ENCODE assay signal across 20 cellular contexts in the genomic region with DNA sequence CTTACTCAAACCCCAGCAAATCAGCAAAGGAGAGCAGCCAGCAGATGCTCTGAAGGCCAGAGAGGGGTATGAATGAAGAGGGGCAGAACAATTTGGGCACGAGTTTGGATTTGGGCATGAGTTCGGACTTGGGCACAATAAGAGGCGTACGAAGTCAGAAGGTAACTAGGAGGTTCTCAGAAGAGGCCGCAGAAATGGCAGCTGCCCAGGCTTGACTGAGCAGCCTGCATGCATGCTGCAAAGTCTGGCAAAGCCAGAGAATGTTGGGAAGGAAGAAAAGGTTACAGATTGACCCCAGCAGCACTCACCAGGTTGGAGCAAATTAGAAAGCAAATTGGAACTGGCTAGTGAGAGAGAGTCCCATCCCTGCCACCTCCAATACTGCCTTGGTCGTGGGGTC.
"Had no signal": no experiment of that assay in that cellular context is flagged by ENCODE, and none has a peak within 500 bp of the region (broad histone marks: within the 10 kb centered on the region; RNA-seq: fewer than 3 reads in every experiment).

No MANE protein-coding gene starts in this region.

- H3K4me3 ChIP-seq: colonic mucosa, gastrocnemius medialis, left ventricle myocardium inferior, lower lobe of right lung, pancreas, smooth muscle cell had no signal

- H3K9me3 Mint-ChIP-seq: mesothelial cell of epicardium, natural killer cell, neural crest cell, type B pancreatic cell had no signal

- H3K4me2 ChIP-seq: smooth muscle cell had no signal

- H3K4me3 Mint-ChIP-seq: memory B cell, mesothelial cell of epicardium, natural killer cell, neural crest cell, type B pancreatic cell had no signal

- H3K27ac ChIP-seq: colonic mucosa, gastrocnemius medialis, left ventricle myocardium inferior, lower lobe of right lung, pancreas had no signal

- ATAC-seq: esophagus mucosa; gastrocnemius medialis; lower lobe of right lung; natural killer cell; pancreas; right cardiac atrium; stimulated activated naive CD8-positive, alpha-beta T cell treated with anti-CD3 and anti-CD28 coated beads, Interleukin-15, Interleukin-2, amounts not matched to agents 100 U/mL and 50 U/mL, for 24 hours had no signal

- H3K4me1 ChIP-seq: colonic mucosa, gastrocnemius medialis, left ventricle myocardium inferior, lower lobe of right lung, pancreas had no signal

- H3K27me3 Mint-ChIP-seq: memory B cell, progenitor cell of endocrine pancreas, type B pancreatic cell had no signal

- DNase-seq: cerebellar nuclear complex; colonic mucosa; effector memory CD4-positive, alpha-beta T cell; gastrocnemius medialis; glutamatergic neuron; islet precursor cell; left ventricle myocardium inferior; lower lobe of right lung; natural killer cell; pancreas; stimulated activated CD4-positive, alpha-beta T cell treated with anti-CD3 and anti-CD28 coated beads, Interleukin-2, amount 100 ng/mL, for 48 hours; stimulated activated naive CD8-positive, alpha-beta T cell treated with anti-CD3 and anti-CD28 coated beads, Interleukin-15, Interleukin-2, amounts not matched to agents 100 U/mL and 50 U/mL, for 24 hours had no signal

- H3K27ac Mint-ChIP-seq: memory B cell, mesothelial cell of epicardium, natural killer cell, progenitor cell of endocrine pancreas, type B pancreatic cell had no signal

- H3K36me3 Mint-ChIP-seq: memory B cell, mesothelial cell of epicardium, natural killer cell, type B pancreatic cell had no signal

- H3K4me1 Mint-ChIP-seq: memory B cell, natural killer cell, neural crest cell had no signal

- H3K9me3 ChIP-seq: colonic mucosa, gastrocnemius medialis, left ventricle myocardium inferior, lower lobe of right lung, pancreas had no signal

- H3K36me3 ChIP-seq: colonic mucosa, gastrocnemius medialis had no signal

- H3K27me3 ChIP-seq: colonic mucosa, gastrocnemius medialis, pancreas had no signal
